ENCODE assay signal across 3 cellular contexts in the genomic region with DNA sequence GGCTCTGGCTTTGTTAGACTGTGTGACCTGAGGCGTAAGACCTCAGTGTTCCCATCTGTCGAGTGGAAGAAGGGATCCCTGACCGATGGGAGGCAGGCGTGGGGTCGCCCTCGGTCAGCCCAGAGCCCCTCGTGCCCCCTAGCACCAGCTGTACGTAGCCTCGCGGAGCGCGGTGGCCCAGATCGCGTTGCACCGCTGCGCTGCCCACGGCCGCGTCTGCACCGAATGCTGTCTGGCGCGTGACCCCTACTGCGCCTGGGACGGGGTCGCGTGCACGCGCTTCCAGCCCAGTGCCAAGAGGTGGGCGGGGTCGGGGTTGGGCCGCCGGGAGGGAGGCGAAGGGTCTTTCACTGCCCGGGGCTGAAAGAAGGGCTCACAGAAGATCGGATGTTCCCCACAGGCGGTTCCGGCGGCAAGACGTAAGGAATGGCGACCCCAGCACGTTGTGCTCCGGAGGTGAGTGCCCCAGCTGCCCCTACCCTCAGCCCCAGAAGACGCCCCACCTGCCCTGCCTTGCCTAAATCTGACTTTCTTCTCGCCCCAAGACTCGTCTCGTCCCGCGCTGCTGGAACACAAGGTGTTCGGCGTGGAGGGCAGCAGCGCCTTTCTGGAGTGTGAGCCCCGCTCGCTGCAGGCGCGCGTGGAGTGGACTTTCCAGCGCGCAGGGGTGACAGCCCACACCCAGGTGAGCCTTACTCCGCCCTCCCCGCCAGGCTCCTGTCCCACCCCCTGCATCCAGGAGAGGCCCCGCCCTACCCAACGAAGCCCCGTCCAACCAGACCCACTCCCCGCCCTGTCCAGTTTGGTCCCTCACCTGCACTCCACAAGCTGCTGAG.
TF ChIP-seq lines count a peak whose summit lies in the region.

No MANE protein-coding gene starts in this region.

TF ChIP-seq in SK-N-SH, 30 proteins besides CTCF, POLR2A, EP300 and RAD21:
- no peak for TF ChIP-seq TAF1 (IDR thresholded peaks at IDR 0.05; ENCODE audit: borderline replicate concordance, low read depth, low read length)
- TF ChIP-seq EZH2phosphoT487 (IDR thresholded peaks at IDR 0.05; ENCODE audit: borderline replicate concordance, low read depth), result no peak
- TF ChIP-seq NRF1 (IDR thresholded peaks at IDR 0.05; ENCODE audit: low read depth, low read length), result no peak
- no peak for TF ChIP-seq TEAD4 (IDR thresholded peaks at IDR 0.05; ENCODE audit: borderline replicate concordance, insufficient read depth)
- no peak for TF ChIP-seq SIN3A (IDR thresholded peaks at IDR 0.05; ENCODE audit: borderline replicate concordance, low read depth, low read length)
- TF ChIP-seq, protein P1, sequence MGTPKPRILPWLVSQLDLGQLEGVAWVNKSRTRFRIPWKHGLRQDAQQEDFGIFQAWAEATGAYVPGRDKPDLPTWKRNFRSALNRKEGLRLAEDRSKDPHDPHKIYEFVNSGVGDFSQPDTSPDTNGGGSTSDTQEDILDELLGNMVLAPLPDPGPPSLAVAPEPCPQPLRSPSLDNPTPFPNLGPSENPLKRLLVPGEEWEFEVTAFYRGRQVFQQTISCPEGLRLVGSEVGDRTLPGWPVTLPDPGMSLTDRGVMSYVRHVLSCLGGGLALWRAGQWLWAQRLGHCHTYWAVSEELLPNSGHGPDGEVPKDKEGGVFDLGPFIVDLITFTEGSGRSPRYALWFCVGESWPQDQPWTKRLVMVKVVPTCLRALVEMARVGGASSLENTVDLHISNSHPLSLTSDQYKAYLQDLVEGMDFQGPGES (IDR thresholded peaks at IDR 0.05; ENCODE audit: low read depth, low read length), result no peak
- TF ChIP-seq ELF1 (IDR thresholded peaks at IDR 0.05), result no peak
- TF ChIP-seq RCOR1 (IDR thresholded peaks at IDR 0.05; ENCODE audit: low read length), result no peak
- TF ChIP-seq, protein P2, sequence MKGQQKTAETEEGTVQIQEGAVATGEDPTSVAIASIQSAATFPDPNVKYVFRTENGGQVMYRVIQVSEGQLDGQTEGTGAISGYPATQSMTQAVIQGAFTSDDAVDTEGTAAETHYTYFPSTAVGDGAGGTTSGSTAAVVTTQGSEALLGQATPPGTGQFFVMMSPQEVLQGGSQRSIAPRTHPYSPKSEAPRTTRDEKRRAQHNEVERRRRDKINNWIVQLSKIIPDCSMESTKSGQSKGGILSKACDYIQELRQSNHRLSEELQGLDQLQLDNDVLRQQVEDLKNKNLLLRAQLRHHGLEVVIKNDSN (IDR thresholded peaks at IDR 0.05; ENCODE audit: borderline replicate concordance, low read depth), result no peak
- TF ChIP-seq, protein P3, sequence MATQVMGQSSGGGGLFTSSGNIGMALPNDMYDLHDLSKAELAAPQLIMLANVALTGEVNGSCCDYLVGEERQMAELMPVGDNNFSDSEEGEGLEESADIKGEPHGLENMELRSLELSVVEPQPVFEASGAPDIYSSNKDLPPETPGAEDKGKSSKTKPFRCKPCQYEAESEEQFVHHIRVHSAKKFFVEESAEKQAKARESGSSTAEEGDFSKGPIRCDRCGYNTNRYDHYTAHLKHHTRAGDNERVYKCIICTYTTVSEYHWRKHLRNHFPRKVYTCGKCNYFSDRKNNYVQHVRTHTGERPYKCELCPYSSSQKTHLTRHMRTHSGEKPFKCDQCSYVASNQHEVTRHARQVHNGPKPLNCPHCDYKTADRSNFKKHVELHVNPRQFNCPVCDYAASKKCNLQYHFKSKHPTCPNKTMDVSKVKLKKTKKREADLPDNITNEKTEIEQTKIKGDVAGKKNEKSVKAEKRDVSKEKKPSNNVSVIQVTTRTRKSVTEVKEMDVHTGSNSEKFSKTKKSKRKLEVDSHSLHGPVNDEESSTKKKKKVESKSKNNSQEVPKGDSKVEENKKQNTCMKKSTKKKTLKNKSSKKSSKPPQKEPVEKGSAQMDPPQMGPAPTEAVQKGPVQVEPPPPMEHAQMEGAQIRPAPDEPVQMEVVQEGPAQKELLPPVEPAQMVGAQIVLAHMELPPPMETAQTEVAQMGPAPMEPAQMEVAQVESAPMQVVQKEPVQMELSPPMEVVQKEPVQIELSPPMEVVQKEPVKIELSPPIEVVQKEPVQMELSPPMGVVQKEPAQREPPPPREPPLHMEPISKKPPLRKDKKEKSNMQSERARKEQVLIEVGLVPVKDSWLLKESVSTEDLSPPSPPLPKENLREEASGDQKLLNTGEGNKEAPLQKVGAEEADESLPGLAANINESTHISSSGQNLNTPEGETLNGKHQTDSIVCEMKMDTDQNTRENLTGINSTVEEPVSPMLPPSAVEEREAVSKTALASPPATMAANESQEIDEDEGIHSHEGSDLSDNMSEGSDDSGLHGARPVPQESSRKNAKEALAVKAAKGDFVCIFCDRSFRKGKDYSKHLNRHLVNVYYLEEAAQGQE (IDR thresholded peaks at IDR 0.05; ENCODE audit: low read depth, low read length), result no peak
- TF ChIP-seq POLR2AphosphoS5 (IDR thresholded peaks at IDR 0.05; ENCODE audit: low read depth, low read length), result no peak
- no peak for TF ChIP-seq FOSL2 (IDR thresholded peaks at IDR 0.05; ENCODE audit: borderline replicate concordance, low read depth)

TF ChIP-seq in SK-N-SH treated with all-trans-retinoic acid at 6 μM for 48 hours, 23 proteins besides CTCF, POLR2A, EP300 and RAD21 (continues in another document):
- no peak for TF ChIP-seq ZC3H10 (CRISPR knock-in tag; IDR thresholded peaks at IDR 0.05)
- no peak for TF ChIP-seq ISL1 (CRISPR knock-in tag; IDR thresholded peaks at IDR 0.05)
- TF ChIP-seq CSDC2 (CRISPR knock-in tag; IDR thresholded peaks at IDR 0.05), result no peak
- TF ChIP-seq TOX (CRISPR knock-in tag; IDR thresholded peaks at IDR 0.05; ENCODE audit: borderline replicate concordance), result no peak
- TF ChIP-seq ZFP3 (CRISPR knock-in tag; IDR thresholded peaks at IDR 0.05), result no peak
- TF ChIP-seq, protein P4, sequence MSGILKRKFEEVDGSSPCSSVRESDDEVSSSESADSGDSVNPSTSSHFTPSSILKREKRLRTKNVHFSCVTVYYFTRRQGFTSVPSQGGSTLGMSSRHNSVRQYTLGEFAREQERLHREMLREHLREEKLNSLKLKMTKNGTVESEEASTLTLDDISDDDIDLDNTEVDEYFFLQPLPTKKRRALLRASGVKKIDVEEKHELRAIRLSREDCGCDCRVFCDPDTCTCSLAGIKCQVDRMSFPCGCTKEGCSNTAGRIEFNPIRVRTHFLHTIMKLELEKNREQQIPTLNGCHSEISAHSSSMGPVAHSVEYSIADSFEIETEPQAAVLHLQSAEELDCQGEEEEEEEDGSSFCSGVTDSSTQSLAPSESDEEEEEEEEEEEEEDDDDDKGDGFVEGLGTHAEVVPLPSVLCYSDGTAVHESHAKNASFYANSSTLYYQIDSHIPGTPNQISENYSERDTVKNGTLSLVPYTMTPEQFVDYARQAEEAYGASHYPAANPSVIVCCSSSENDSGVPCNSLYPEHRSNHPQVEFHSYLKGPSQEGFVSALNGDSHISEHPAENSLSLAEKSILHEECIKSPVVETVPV (CRISPR knock-in tag; IDR thresholded peaks at IDR 0.05), result no peak
- no peak for TF ChIP-seq TCF4 (CRISPR knock-in tag; IDR thresholded peaks at IDR 0.05; ENCODE audit: borderline replicate concordance)
- no peak for TF ChIP-seq ZNF8 (CRISPR knock-in tag; IDR thresholded peaks at IDR 0.05)
- no peak for TF ChIP-seq ARNTL (CRISPR knock-in tag; IDR thresholded peaks at IDR 0.05; ENCODE audit: borderline replicate concordance, low read depth)
- no peak for TF ChIP-seq SNAI2 (CRISPR knock-in tag; IDR thresholded peaks at IDR 0.05)
- no peak for TF ChIP-seq ZFP30 (CRISPR knock-in tag; IDR thresholded peaks at IDR 0.05)
- TF ChIP-seq, protein P5, sequence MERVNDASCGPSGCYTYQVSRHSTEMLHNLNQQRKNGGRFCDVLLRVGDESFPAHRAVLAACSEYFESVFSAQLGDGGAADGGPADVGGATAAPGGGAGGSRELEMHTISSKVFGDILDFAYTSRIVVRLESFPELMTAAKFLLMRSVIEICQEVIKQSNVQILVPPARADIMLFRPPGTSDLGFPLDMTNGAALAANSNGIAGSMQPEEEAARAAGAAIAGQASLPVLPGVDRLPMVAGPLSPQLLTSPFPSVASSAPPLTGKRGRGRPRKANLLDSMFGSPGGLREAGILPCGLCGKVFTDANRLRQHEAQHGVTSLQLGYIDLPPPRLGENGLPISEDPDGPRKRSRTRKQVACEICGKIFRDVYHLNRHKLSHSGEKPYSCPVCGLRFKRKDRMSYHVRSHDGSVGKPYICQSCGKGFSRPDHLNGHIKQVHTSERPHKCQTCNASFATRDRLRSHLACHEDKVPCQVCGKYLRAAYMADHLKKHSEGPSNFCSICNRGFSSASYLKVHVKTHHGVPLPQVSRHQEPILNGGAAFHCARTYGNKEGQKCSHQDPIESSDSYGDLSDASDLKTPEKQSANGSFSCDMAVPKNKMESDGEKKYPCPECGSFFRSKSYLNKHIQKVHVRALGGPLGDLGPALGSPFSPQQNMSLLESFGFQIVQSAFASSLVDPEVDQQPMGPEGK (CRISPR knock-in tag; IDR thresholded peaks at IDR 0.05; ENCODE audit: borderline replicate concordance), result no peak
- TF ChIP-seq, protein P6, sequence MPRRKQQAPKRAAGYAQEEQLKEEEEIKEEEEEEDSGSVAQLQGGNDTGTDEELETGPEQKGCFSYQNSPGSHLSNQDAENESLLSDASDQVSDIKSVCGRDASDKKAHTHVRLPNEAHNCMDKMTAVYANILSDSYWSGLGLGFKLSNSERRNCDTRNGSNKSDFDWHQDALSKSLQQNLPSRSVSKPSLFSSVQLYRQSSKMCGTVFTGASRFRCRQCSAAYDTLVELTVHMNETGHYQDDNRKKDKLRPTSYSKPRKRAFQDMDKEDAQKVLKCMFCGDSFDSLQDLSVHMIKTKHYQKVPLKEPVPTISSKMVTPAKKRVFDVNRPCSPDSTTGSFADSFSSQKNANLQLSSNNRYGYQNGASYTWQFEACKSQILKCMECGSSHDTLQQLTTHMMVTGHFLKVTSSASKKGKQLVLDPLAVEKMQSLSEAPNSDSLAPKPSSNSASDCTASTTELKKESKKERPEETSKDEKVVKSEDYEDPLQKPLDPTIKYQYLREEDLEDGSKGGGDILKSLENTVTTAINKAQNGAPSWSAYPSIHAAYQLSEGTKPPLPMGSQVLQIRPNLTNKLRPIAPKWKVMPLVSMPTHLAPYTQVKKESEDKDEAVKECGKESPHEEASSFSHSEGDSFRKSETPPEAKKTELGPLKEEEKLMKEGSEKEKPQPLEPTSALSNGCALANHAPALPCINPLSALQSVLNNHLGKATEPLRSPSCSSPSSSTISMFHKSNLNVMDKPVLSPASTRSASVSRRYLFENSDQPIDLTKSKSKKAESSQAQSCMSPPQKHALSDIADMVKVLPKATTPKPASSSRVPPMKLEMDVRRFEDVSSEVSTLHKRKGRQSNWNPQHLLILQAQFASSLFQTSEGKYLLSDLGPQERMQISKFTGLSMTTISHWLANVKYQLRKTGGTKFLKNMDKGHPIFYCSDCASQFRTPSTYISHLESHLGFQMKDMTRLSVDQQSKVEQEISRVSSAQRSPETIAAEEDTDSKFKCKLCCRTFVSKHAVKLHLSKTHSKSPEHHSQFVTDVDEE (CRISPR knock-in tag; IDR thresholded peaks at IDR 0.05), result no peak

TF ChIP-seq in H1, 55 proteins besides CTCF, POLR2A, EP300 and RAD21:
- no peak for TF ChIP-seq TBP (IDR thresholded peaks at IDR 0.05; ENCODE audit: low read depth, low read length)
- 0 out of 2 replicates have a peak, but pooled peaks have one; percentile 37 for TF ChIP-seq RBBP5 (IDR thresholded peaks at IDR 0.05; ENCODE audit: borderline replicate concordance, low read depth, low read length)
- no peak for TF ChIP-seq SIN3A (conservative IDR thresholded peaks at IDR 0.05 in 1 of 2, IDR thresholded peaks at IDR 0.05 in 1 of 2; ENCODE audit: low read depth in 1 of 2, low read length in 2 of 2)
- TF ChIP-seq ASH2L (IDR thresholded peaks at IDR 0.05; ENCODE audit: low read length), result peak; percentile 28
- TF ChIP-seq, protein P7, sequence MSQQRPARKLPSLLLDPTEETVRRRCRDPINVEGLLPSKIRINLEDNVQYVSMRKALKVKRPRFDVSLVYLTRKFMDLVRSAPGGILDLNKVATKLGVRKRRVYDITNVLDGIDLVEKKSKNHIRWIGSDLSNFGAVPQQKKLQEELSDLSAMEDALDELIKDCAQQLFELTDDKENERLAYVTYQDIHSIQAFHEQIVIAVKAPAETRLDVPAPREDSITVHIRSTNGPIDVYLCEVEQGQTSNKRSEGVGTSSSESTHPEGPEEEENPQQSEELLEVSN (IDR thresholded peaks at IDR 0.05), result peak; percentile 29; the same call in 1 of the 2 replicates
- no peak for TF ChIP-seq JUND (IDR thresholded peaks at IDR 0.05; ENCODE audit: low read length)
- TF ChIP-seq BRCA1 (IDR thresholded peaks at IDR 0.05; ENCODE audit: low read depth, low read length), result no peak
- TF ChIP-seq EZH2 (IDR thresholded peaks at IDR 0.05; ENCODE audit: low read depth, low read length, severe bottlenecking), result peak; percentile 19
- peak; percentile 23; the same call in 1 of the 2 replicates for TF ChIP-seq GABPA (IDR thresholded peaks at IDR 0.05; ENCODE audit: borderline replicate concordance, insufficient read depth, low read length)
- 0 out of 2 replicates have a peak, but pooled peaks have one; percentile 42 for TF ChIP-seq SUZ12 (IDR thresholded peaks at IDR 0.05; ENCODE audit: low read length)
- TF ChIP-seq KDM4A (IDR thresholded peaks at IDR 0.05; ENCODE audit: low read depth, low read length, severe bottlenecking), result peak; percentile 40
- TF ChIP-seq SP1 (IDR thresholded peaks at IDR 0.05; ENCODE audit: low read depth, low read length), result 0 out of 2 replicates have a peak, but pooled peaks have one; percentile 3
